In genomic region chr2:84293791-84294380, GRCh38 we compare ENCODE assay signal across 1 cellular context.
TF ChIP-seq lines count a peak whose summit lies in the region.

No MANE protein-coding gene starts in this region.

TF ChIP-seq in HepG2, 621 proteins besides CTCF, POLR2A, EP300 and RAD21 (continued from another document and continues in another):
- TF ChIP-seq, protein P1, sequence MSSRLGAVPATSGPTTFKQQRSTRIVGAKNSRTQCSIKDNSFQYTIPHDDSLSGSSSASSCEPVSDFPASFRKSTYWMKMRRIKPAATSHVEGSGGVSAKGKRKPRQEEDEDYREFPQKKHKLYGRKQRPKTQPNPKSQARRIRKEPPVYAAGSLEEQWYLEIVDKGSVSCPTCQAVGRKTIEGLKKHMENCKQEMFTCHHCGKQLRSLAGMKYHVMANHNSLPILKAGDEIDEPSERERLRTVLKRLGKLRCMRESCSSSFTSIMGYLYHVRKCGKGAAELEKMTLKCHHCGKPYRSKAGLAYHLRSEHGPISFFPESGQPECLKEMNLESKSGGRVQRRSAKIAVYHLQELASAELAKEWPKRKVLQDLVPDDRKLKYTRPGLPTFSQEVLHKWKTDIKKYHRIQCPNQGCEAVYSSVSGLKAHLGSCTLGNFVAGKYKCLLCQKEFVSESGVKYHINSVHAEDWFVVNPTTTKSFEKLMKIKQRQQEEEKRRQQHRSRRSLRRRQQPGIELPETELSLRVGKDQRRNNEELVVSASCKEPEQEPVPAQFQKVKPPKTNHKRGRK (CRISPR knock-in tag; IDR thresholded peaks at IDR 0.05), result peak; percentile 60; the same call in 1 of the 2 replicates
- TF ChIP-seq SIN3B (IDR thresholded peaks at IDR 0.05; ENCODE audit: low read length) (no peak), ZNF234 (CRISPR knock-in tag; conservative IDR thresholded peaks at IDR 0.05) (0 out of 2 replicates have a peak, but pooled peaks have one; percentile 60), ZMYM3 (CRISPR knock-in tag; IDR thresholded peaks at IDR 0.05) (peak; percentile 97), KAT2B (IDR thresholded peaks at IDR 0.05; ENCODE audit: borderline replicate concordance, low read depth, low read length) (no peak), ZNF230 (CRISPR knock-in tag; IDR thresholded peaks at IDR 0.05) (peak; percentile 92), GTF2F1 (IDR thresholded peaks at IDR 0.05; ENCODE audit: low read length) (no peak), KMT2B (CRISPR knock-in tag; IDR thresholded peaks at IDR 0.05) (no peak), ZNF720 (CRISPR knock-in tag; IDR thresholded peaks at IDR 0.05) (peak; percentile 91; the same call in 1 of the 2 replicates), CERS6 (CRISPR knock-in tag; IDR thresholded peaks at IDR 0.05) (no peak), RARG (CRISPR knock-in tag; IDR thresholded peaks at IDR 0.05; ENCODE audit: low read depth) (no peak), ZNF768 (CRISPR knock-in tag; IDR thresholded peaks at IDR 0.05) (no peak), GTF3A (CRISPR knock-in tag; conservative IDR thresholded peaks at IDR 0.05) (no peak), MIXL1 (CRISPR knock-in tag; IDR thresholded peaks at IDR 0.05) (peak; percentile 98), ZSCAN12 (CRISPR knock-in tag; IDR thresholded peaks at IDR 0.05) (no peak), YY1 (IDR thresholded peaks at IDR 0.05; ENCODE audit: insufficient read depth, insufficient replicate concordance, low read depth, low read length) (peak; percentile 21), JUNB (CRISPR knock-in tag; IDR thresholded peaks at IDR 0.05; ENCODE audit: borderline replicate concordance) (no peak; the same call in 1 of the 2 replicates), FOXO1 (CRISPR knock-in tag; IDR thresholded peaks at IDR 0.05) (peak; percentile 98), ZNF569 (CRISPR knock-in tag; IDR thresholded peaks at IDR 0.05; ENCODE audit: borderline replicate concordance) (no peak), ZNF276 (CRISPR knock-in tag; IDR thresholded peaks at IDR 0.05; ENCODE audit: low read depth) (peak; percentile 81; the same call in 1 of the 2 replicates), ZNF547 (CRISPR knock-in tag; IDR thresholded peaks at IDR 0.05) (no peak), ZNF674 (CRISPR knock-in tag; IDR thresholded peaks at IDR 0.05; ENCODE audit: low read depth) (no peak), RXRA (CRISPR knock-in tag; IDR thresholded peaks at IDR 0.05) (peak; percentile 98), ZNF564 (CRISPR knock-in tag; IDR thresholded peaks at IDR 0.05) (peak; percentile 83), CHD2 (IDR thresholded peaks at IDR 0.05; ENCODE audit: low read depth, low read length) (no peak; the same call in 1 of the 2 replicates), MBD4 (IDR thresholded peaks at IDR 0.05; ENCODE audit: borderline replicate concordance, low read length) (peak; percentile 98), PRDM4 (CRISPR knock-in tag; IDR thresholded peaks at IDR 0.05; ENCODE audit: borderline replicate concordance) (0 out of 2 replicates have a peak, but pooled peaks have one; percentile 45), ZNF740 (CRISPR knock-in tag; IDR thresholded peaks at IDR 0.05) (no peak), SRSF4 (IDR thresholded peaks at IDR 0.05; ENCODE audit: low read depth, low read length, poor library complexity, severe bottlenecking) (no peak), SMAD9 (CRISPR knock-in tag; IDR thresholded peaks at IDR 0.05) (0 out of 2 replicates have a peak, but pooled peaks have one; percentile 33), SAP130 (CRISPR knock-in tag; IDR thresholded peaks at IDR 0.05; ENCODE audit: low read depth) (peak; percentile 85), MAFK (conservative IDR thresholded peaks at IDR 0.05 in 1 of 2, IDR thresholded peaks at IDR 0.05 in 1 of 2; ENCODE audit: low read length in 2 of 2) (no peak), BRD4 (CRISPR knock-in tag; IDR thresholded peaks at IDR 0.05) (no peak; the same call in 1 of the 2 replicates), CHCHD3 (CRISPR knock-in tag; IDR thresholded peaks at IDR 0.05) (no peak), SMARCE1 (IDR thresholded peaks at IDR 0.05; ENCODE audit: borderline replicate concordance) (no peak)
- TF ChIP-seq, protein P2, sequence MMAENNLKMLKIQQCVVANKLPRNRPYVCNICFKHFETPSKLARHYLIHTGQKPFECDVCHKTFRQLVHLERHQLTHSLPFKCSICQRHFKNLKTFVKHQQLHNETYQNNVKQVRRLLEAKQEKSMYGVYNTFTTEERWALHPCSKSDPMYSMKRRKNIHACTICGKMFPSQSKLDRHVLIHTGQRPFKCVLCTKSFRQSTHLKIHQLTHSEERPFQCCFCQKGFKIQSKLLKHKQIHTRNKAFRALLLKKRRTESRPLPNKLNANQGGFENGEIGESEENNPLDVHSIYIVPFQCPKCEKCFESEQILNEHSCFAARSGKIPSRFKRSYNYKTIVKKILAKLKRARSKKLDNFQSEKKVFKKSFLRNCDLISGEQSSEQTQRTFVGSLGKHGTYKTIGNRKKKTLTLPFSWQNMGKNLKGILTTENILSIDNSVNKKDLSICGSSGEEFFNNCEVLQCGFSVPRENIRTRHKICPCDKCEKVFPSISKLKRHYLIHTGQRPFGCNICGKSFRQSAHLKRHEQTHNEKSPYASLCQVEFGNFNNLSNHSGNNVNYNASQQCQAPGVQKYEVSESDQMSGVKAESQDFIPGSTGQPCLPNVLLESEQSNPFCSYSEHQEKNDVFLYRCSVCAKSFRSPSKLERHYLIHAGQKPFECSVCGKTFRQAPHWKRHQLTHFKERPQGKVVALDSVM (CRISPR knock-in tag; IDR thresholded peaks at IDR 0.05), result peak; percentile 61
- TF ChIP-seq, protein P3, sequence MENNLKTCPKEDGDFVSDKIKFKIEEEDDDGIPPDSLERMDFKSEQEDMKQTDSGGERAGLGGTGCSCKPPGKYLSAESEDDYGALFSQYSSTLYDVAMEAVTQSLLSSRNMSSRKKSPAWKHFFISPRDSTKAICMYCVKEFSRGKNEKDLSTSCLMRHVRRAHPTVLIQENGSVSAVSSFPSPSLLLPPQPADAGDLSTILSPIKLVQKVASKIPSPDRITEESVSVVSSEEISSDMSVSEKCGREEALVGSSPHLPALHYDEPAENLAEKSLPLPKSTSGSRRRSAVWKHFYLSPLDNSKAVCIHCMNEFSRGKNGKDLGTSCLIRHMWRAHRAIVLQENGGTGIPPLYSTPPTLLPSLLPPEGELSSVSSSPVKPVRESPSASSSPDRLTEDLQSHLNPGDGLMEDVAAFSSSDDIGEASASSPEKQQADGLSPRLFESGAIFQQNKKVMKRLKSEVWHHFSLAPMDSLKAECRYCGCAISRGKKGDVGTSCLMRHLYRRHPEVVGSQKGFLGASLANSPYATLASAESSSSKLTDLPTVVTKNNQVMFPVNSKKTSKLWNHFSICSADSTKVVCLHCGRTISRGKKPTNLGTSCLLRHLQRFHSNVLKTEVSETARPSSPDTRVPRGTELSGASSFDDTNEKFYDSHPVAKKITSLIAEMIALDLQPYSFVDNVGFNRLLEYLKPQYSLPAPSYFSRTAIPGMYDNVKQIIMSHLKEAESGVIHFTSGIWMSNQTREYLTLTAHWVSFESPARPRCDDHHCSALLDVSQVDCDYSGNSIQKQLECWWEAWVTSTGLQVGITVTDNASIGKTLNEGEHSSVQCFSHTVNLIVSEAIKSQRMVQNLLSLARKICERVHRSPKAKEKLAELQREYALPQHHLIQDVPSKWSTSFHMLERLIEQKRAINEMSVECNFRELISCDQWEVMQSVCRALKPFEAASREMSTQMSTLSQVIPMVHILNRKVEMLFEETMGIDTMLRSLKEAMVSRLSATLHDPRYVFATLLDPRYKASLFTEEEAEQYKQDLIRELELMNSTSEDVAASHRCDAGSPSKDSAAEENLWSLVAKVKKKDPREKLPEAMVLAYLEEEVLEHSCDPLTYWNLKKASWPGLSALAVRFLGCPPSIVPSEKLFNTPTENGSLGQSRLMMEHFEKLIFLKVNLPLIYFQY (CRISPR knock-in tag; IDR thresholded peaks at IDR 0.05; ENCODE audit: borderline replicate concordance), result peak; percentile 96
- TF ChIP-seq, protein P4, sequence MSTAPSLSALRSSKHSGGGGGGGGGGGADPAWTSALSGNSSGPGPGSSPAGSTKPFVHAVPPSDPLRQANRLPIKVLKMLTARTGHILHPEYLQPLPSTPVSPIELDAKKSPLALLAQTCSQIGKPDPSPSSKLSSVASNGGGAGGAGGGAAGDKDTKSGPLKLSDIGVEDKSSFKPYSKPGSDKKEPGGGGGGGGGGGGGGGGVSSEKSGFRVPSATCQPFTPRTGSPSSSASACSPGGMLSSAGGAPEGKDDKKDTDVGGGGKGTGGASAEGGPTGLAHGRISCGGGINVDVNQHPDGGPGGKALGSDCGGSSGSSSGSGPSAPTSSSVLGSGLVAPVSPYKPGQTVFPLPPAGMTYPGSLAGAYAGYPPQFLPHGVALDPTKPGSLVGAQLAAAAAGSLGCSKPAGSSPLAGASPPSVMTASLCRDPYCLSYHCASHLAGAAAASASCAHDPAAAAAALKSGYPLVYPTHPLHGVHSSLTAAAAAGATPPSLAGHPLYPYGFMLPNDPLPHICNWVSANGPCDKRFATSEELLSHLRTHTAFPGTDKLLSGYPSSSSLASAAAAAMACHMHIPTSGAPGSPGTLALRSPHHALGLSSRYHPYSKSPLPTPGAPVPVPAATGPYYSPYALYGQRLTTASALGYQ (CRISPR knock-in tag; IDR thresholded peaks at IDR 0.05), result peak; percentile 97
- TF ChIP-seq, protein P5, sequence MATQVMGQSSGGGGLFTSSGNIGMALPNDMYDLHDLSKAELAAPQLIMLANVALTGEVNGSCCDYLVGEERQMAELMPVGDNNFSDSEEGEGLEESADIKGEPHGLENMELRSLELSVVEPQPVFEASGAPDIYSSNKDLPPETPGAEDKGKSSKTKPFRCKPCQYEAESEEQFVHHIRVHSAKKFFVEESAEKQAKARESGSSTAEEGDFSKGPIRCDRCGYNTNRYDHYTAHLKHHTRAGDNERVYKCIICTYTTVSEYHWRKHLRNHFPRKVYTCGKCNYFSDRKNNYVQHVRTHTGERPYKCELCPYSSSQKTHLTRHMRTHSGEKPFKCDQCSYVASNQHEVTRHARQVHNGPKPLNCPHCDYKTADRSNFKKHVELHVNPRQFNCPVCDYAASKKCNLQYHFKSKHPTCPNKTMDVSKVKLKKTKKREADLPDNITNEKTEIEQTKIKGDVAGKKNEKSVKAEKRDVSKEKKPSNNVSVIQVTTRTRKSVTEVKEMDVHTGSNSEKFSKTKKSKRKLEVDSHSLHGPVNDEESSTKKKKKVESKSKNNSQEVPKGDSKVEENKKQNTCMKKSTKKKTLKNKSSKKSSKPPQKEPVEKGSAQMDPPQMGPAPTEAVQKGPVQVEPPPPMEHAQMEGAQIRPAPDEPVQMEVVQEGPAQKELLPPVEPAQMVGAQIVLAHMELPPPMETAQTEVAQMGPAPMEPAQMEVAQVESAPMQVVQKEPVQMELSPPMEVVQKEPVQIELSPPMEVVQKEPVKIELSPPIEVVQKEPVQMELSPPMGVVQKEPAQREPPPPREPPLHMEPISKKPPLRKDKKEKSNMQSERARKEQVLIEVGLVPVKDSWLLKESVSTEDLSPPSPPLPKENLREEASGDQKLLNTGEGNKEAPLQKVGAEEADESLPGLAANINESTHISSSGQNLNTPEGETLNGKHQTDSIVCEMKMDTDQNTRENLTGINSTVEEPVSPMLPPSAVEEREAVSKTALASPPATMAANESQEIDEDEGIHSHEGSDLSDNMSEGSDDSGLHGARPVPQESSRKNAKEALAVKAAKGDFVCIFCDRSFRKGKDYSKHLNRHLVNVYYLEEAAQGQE (IDR thresholded peaks at IDR 0.05; ENCODE audit: borderline replicate concordance in 1 of 2, low read depth in 1 of 2, low read length in 2 of 2), result peak in 1 of 2 experiments; percentile 64; a peak in 1 of 4 replicates
